Comparison of ENCODE assay signal across 8 cellular contexts in genomic region chr15:72229076-72229946, GRCh38. TPM values are rescaled to one million over a fixed set of nuclear protein-coding genes. Genes with fewer than 3 reads are reported as not detected.
DNase-seq lines count a peak whose midpoint lies in the region; ATAC-seq and TF ChIP-seq lines count a peak whose summit lies in the region.

No MANE protein-coding gene starts in this region.

- no peak for DNase-seq in H7
- DNase-seq in activated CD4-positive, alpha-beta T cell treated with anti-CD3 and anti-CD28 coated beads for 4 hours: peak; percentile 51 to 54
- DNase-seq in effector memory CD8-positive, alpha-beta T cell: peak; percentile 14 to 23 (median 16)
- DNase-seq in nephron progenitor cell: peak; percentile 25
- peak; percentile 62 to 79 for DNase-seq in aorta

- peak overlapping the region; percentile 90 to 100 for H3K27ac Mint-ChIP-seq in effector memory CD8-positive, alpha-beta T cell
- H3K27ac Mint-ChIP-seq in nephron progenitor cell: peak overlapping the region; percentile 99

- peak overlapping the region; percentile 83 for H3K4me3 ChIP-seq in ACC112 (ENCODE audit: low read depth, low read length)
- peak overlapping the region; percentile 100 for H3K4me3 ChIP-seq in H7 (ENCODE audit: insufficient read depth, low read depth, low read length)
- H3K4me3 ChIP-seq in aorta (ENCODE audit: low read length in 2 of 2): peak overlapping the region; percentile 46 to 76

- ATAC-seq in effector memory CD8-positive, alpha-beta T cell (replicated peaks): no peak
- ATAC-seq in aorta (ENCODE audit: low FRiP score) (no peak), HG02642 (IDR thresholded peaks at IDR 0.05; ENCODE audit: poor library complexity, unreplicated experiment) (no peak), HG03439 (IDR thresholded peaks at IDR 0.05; ENCODE audit: unreplicated experiment) (no peak)

- H3K4me1 Mint-ChIP-seq in effector memory CD8-positive, alpha-beta T cell (ENCODE audit: low read depth in 2 of 2): peaks cover 52 to 55% of the 10 kb centered on the region in 2 donors
- H3K4me1 Mint-ChIP-seq in nephron progenitor cell: peaks cover 63% of the 10 kb centered on the region

- H3K4me1 ChIP-seq in ACC112 (ENCODE audit: control insufficient read depth, insufficient read depth, low read length, unreplicated experiment) (peaks cover 26% of the 10 kb centered on the region), aorta (ENCODE audit: control insufficient read depth in 1 of 2, insufficient read depth in 2 of 2, low read length in 2 of 2) (no peaks in the 10 kb centered on the region)

- peaks cover 40% of the 10 kb centered on the region for H3K36me3 Mint-ChIP-seq in effector memory CD8-positive, alpha-beta T cell (ENCODE audit: insufficient read depth)
- H3K36me3 Mint-ChIP-seq in nephron progenitor cell (ENCODE audit: low read depth): peaks cover 14% of the 10 kb centered on the region

- H3K9me3 Mint-ChIP-seq in effector memory CD8-positive, alpha-beta T cell: no peaks in the 10 kb centered on the region
- no peaks in the 10 kb centered on the region for H3K9me3 Mint-ChIP-seq in nephron progenitor cell

- H3K27me3 ChIP-seq in ACC112 (ENCODE audit: insufficient read depth, low read length) (no peaks in the 10 kb centered on the region), H7 (ENCODE audit: control insufficient read depth, insufficient read depth, low read length) (no peaks in the 10 kb centered on the region; the same call in 1 of the 2 replicates), aorta (ENCODE audit: control insufficient read depth in 1 of 2, insufficient read depth in 2 of 2, low read length in 1 of 2) (no peaks in the 10 kb centered on the region)

- peaks cover 49% of the 10 kb centered on the region for H3K79me2 ChIP-seq in ACC112 (ENCODE audit: control insufficient read depth, insufficient read depth, low read length, unreplicated experiment)

- TF ChIP-seq CTCF in nephron progenitor cell (IDR thresholded peaks at IDR 0.05): no peak

- H3K9me3 ChIP-seq in aorta (ENCODE audit: control insufficient read depth, low read length): no peaks in the 10 kb centered on the region

- H3K27ac ChIP-seq in ACC112 (ENCODE audit: low read depth, low read length) (peak overlapping the region; percentile 96), aorta (ENCODE audit: low read depth in 1 of 2, low read length in 2 of 2) (peak overlapping the region; percentile 49 to 98)

- H3K36me3 ChIP-seq in ACC112 (ENCODE audit: insufficient read depth, low read length): peaks cover 14% of the 10 kb centered on the region; the same call in 1 of the 2 replicates
- H3K36me3 ChIP-seq in H7 (replicated peaks; ENCODE audit: control insufficient read depth, insufficient read depth, low read length): peaks cover 1% of the 10 kb centered on the region
- H3K36me3 ChIP-seq in aorta (ENCODE audit: control insufficient read depth in 1 of 2, insufficient read depth in 2 of 2, low read length in 1 of 2): no peaks in the 10 kb centered on the region

- WGBS in aorta, 2 donors: 3% methylated on average over 25 of the region's 25 CpGs

- H3K4me3 Mint-ChIP-seq in effector memory CD8-positive, alpha-beta T cell: peak overlapping the region; percentile 95 to 98
- peak overlapping the region; percentile 100 for H3K4me3 Mint-ChIP-seq in nephron progenitor cell

- H2AFZ ChIP-seq in ACC112 (ENCODE audit: low read length, unreplicated experiment): no peak overlapping the region

- intact Hi-C loops in aorta (cut with DNase I): no loop called here

- H3K27me3 Mint-ChIP-seq in effector memory CD8-positive, alpha-beta T cell: no peaks in the 10 kb centered on the region
- peaks cover 9% of the 10 kb centered on the region for H3K27me3 Mint-ChIP-seq in nephron progenitor cell (ENCODE audit: low read depth, poor library complexity)

RNA-seq across cellular contexts. Expression of gene PKM, which starts 1.7 kb away (rescaled TPM):
- 942 and 1,007 TPM in 2 replicates for total RNA-seq in H7 (2014; rRNA removed; shearing (Covaris generic))
- total RNA-seq in aorta: 100 to 1,000 TPM; 478 to 588 TPM
- polyA plus RNA-seq in aorta: 100 to 1,000 TPM; 238 to 429 TPM

RNA-seq across cellular contexts. Expression of gene GRAMD2A, which starts 31.7 kb away (rescaled TPM):
- total RNA-seq in H7 (2014; rRNA removed; shearing (Covaris generic)): 0.17 and 0.52 TPM in 2 replicates
- total RNA-seq in aorta: 1 to 10 TPM in 1 of 2 donors, under 1 TPM in 1; 0.91 to 1.5 TPM
- under 1 TPM; 0.13 to 0.20 TPM for polyA plus RNA-seq in aorta

RNA-seq across cellular contexts. Expression of gene PARP6, which starts 43.0 kb away (rescaled TPM):
- 24.8 and 28.8 TPM in 2 replicates for total RNA-seq in H7 (2014; rRNA removed; shearing (Covaris generic))
- 10 to 100 TPM; 63.1 to 72.2 TPM for total RNA-seq in aorta
- polyA plus RNA-seq in aorta: 100 to 1,000 TPM in 1 of 2 donors, 10 to 100 TPM in 1; 28.0 to 143 TPM
